In genomic region chr12:93434305-93434704, GRCh38 we compare ENCODE assay signal across 12 cellular contexts. TPM values are rescaled to one million over a fixed set of nuclear protein-coding genes. Genes with fewer than 3 reads are reported as not detected.
DNase-seq lines count a peak whose midpoint lies in the region; ATAC-seq and TF ChIP-seq lines count a peak whose summit lies in the region.
"Had no signal": no experiment of that assay in that cellular context is flagged by ENCODE, and none has a peak within 500 bp of the region (broad histone marks: within the 10 kb centered on the region; RNA-seq: fewer than 3 reads in every experiment).

No MANE protein-coding gene starts in this region.

- H3K9me3 Mint-ChIP-seq in IgD-negative memory B cell (no peaks in the 10 kb centered on the region), activated B cell treated with CpG ODN at 0.5 μM for 24 hours (no peaks in the 10 kb centered on the region)

- H3K27me3 Mint-ChIP-seq in IgD-negative memory B cell = no peaks in the 10 kb centered on the region
- H3K27me3 Mint-ChIP-seq in activated B cell treated with CpG ODN at 0.5 μM for 24 hours = no peaks in the 10 kb centered on the region

- H3K4me1 ChIP-seq in right atrium auricular region (peaks cover 0 to 70% of the 10 kb centered on the region in 2 donors), testis (peaks cover 29% of the 10 kb centered on the region)

- DNase-seq in activated B cell treated with CpG ODN at 0.5 μM for 24 hours (no peak), right atrium auricular region (ENCODE audit: low spot score) (no peak), testis (no peak), NCI-H187 treated with DMSO at 0.1 percent for 48 hours (lab: John Stamatoyannopoulos, UW) (no peak)
- DNase-seq in activated CD4-positive, CD25-positive, alpha-beta regulatory T cell treated with anti-CD3 and anti-CD28 coated beads, Interleukin-2, amount 50 U/mL, for 72 hours = no peak
- DNase-seq: activated naive CD4-positive, alpha-beta T cell treated with Interleukin-2 at 50 U/mL for 16 hours; COR-L47; retina; T1000 had no signal

- CTCF ChIA-PET in activated B cell treated with CpG ODN at 0.5 μM for 24 hours (lab: Charles Lee) = interaction anchor here (5.4 kb wide), 1 partner anchor 14 kb away, joined by 33 read pairs; no protein-coding TSS in a partner anchor

- H3K4me1 Mint-ChIP-seq in IgD-negative memory B cell = peaks cover 57 to 69% (median 62%) of the 10 kb centered on the region in 3 donors
- H3K4me1 Mint-ChIP-seq in activated B cell treated with CpG ODN at 0.5 μM for 24 hours = peaks cover 91% of the 10 kb centered on the region

- H3K36me3 Mint-ChIP-seq in IgD-negative memory B cell (no peaks in the 10 kb centered on the region), activated B cell treated with CpG ODN at 0.5 μM for 24 hours (ENCODE audit: low read depth) (peaks cover 5% of the 10 kb centered on the region)

- H3K27ac Mint-ChIP-seq in IgD-negative memory B cell (peak overlapping the region; percentile 73 to 97 (median 90)), activated B cell treated with CpG ODN at 0.5 μM for 24 hours (peak overlapping the region; percentile 65)

- peak overlapping the region; percentile 36 to 70 for H3K27ac ChIP-seq in right atrium auricular region
- peak overlapping the region; percentile 73 to 77 for H3K27ac ChIP-seq in testis

- H3K4me3 Mint-ChIP-seq in IgD-negative memory B cell (peak overlapping the region; percentile 71 to 90 (median 81)), activated B cell treated with CpG ODN at 0.5 μM for 24 hours (peak overlapping the region; percentile 63)

- TF ChIP-seq CTCF in activated B cell treated with CpG ODN at 0.5 μM for 24 hours (IDR thresholded peaks at IDR 0.05) (no peak), right atrium auricular region (IDR thresholded peaks at IDR 0.05) (no peak), testis (IDR thresholded peaks at IDR 0.05) (no peak)

- POLR2A ChIA-PET in activated B cell treated with CpG ODN at 0.5 μM for 24 hours (lab: Charles Lee) = interaction anchor here (0.6 to 2.3 kb wide), 6 partner anchors 9 to 520 kb away, joined by 3 to 10 read pairs (median 4); partner anchors contain the start of gene MRPL42

- H3K27me3 ChIP-seq in right atrium auricular region = no peaks in the 10 kb centered on the region
- H3K27me3 ChIP-seq in testis = no peaks in the 10 kb centered on the region

- TF ChIP-seq POLR2A in testis (IDR thresholded peaks at IDR 0.05) = no peak

- no peaks in the 10 kb centered on the region for H3K9me3 ChIP-seq in right atrium auricular region
- H3K9me3 ChIP-seq in testis = no peaks in the 10 kb centered on the region

- H3K36me3 ChIP-seq in right atrium auricular region (no peaks in the 10 kb centered on the region), testis (ENCODE audit: low read depth, missing control alignments) (no peaks in the 10 kb centered on the region)

- H3K4me3 ChIP-seq in right atrium auricular region (peak overlapping the region in 1 of 2 donors; percentile 16), testis (no peak overlapping the region)

- intact Hi-C loops in activated B cell treated with CpG ODN at 0.5 μM for 24 hours (cut with micrococcal nuclease) (no loop called here), testis (cut with DNase I; ENCODE audit: low total_unique reads) (no loop called here)

- no peak for ATAC-seq in activated B cell treated with CpG ODN at 0.5 μM for 24 hours (ENCODE audit: low read depth)
- no peak for ATAC-seq in GM19324 (IDR thresholded peaks at IDR 0.05; ENCODE audit: low FRiP score, unreplicated experiment)
- ATAC-seq: Panc1 had no signal

- WGBS in testis, 2 donors = 29 to 32% methylated on average over 1 of the region's 1 CpG

RNA-seq across cellular contexts. Expression of gene UBE2N, which starts 7.4 kb away (rescaled TPM):
- polyA plus RNA-seq in IgD-negative memory B cell (245 TPM), testis (ENCODE audit: insufficient read depth, low read depth, low replicate concordance) (368 TPM)
- total RNA-seq in activated B cell treated with CpG ODN at 0.5 μM for 24 hours (152 and 163 TPM in 2 replicates), right atrium auricular region (10 to 100 TPM; 30.2 to 41.5 TPM), testis (100 to 1,000 TPM in 1 of 2 donors, 10 to 100 TPM in 1; 99.4 to 181 TPM)

RNA-seq across cellular contexts. Expression of gene MRPL42, which starts 33.0 kb away (rescaled TPM):
- 84.5 TPM for polyA plus RNA-seq in IgD-negative memory B cell
- total RNA-seq in activated B cell treated with CpG ODN at 0.5 μM for 24 hours = 40.9 and 44.6 TPM in 2 replicates
- total RNA-seq in right atrium auricular region = 10 to 100 TPM; 33.9 to 57.8 TPM
- total RNA-seq in testis = 10 to 100 TPM; 38.8 to 39.6 TPM
- 93.5 TPM for polyA plus RNA-seq in testis (ENCODE audit: insufficient read depth, low read depth, low replicate concordance)

RNA-seq across cellular contexts. Expression of gene NUDT4, which starts 56.6 kb away (rescaled TPM):
- polyA plus RNA-seq in IgD-negative memory B cell = 99.0 TPM
- total RNA-seq in activated B cell treated with CpG ODN at 0.5 μM for 24 hours = 47.3 and 48.8 TPM in 2 replicates
- total RNA-seq in right atrium auricular region = 100 to 1,000 TPM; 103 to 158 TPM
- total RNA-seq in testis = 10 to 100 TPM; 40.5 to 42.6 TPM
- 78.0 TPM for polyA plus RNA-seq in testis (ENCODE audit: insufficient read depth, low read depth, low replicate concordance)
